In genomic region chr9:34178698-34179527, GRCh38 we compare ENCODE assay signal across 1 cellular context.
A peak's percentile ranks its signal among the peaks of the same experiment; 100 is the strongest.
TF ChIP-seq lines count a peak whose summit lies in the region.

UBAP1 (plus strand) TSS chr9:34179043; CDS start chr9:34220915, 41,872 bp downstream.

TF ChIP-seq in HepG2, 621 proteins besides CTCF, POLR2A, EP300 and RAD21 (continued from another document and continues in another):
- TF ChIP-seq, protein P1, sequence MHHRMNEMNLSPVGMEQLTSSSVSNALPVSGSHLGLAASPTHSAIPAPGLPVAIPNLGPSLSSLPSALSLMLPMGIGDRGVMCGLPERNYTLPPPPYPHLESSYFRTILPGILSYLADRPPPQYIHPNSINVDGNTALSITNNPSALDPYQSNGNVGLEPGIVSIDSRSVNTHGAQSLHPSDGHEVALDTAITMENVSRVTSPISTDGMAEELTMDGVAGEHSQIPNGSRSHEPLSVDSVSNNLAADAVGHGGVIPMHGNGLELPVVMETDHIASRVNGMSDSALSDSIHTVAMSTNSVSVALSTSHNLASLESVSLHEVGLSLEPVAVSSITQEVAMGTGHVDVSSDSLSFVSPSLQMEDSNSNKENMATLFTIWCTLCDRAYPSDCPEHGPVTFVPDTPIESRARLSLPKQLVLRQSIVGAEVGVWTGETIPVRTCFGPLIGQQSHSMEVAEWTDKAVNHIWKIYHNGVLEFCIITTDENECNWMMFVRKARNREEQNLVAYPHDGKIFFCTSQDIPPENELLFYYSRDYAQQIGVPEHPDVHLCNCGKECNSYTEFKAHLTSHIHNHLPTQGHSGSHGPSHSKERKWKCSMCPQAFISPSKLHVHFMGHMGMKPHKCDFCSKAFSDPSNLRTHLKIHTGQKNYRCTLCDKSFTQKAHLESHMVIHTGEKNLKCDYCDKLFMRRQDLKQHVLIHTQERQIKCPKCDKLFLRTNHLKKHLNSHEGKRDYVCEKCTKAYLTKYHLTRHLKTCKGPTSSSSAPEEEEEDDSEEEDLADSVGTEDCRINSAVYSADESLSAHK (CRISPR knock-in tag; IDR thresholded peaks at IDR 0.05; ENCODE audit: borderline replicate concordance): no peak
- TF ChIP-seq FOXA1 (IDR thresholded peaks at IDR 0.05) (no peak), FOXA1 (CRISPR knock-in tag; IDR thresholded peaks at IDR 0.05) (0 out of 2 replicates have a peak, but pooled peaks have one; percentile 25), ZGPAT (CRISPR knock-in tag; IDR thresholded peaks at IDR 0.05) (peak; percentile 51; the same call in 1 of the 2 replicates), SMARCE1 (IDR thresholded peaks at IDR 0.05; ENCODE audit: borderline replicate concordance) (no peak), ZNF841 (CRISPR knock-in tag; IDR thresholded peaks at IDR 0.05; ENCODE audit: borderline replicate concordance) (no peak), THYN1 (CRISPR knock-in tag; IDR thresholded peaks at IDR 0.05; ENCODE audit: borderline replicate concordance, low read depth) (no peak), NR3C1 (CRISPR knock-in tag; IDR thresholded peaks at IDR 0.05) (no peak), SATB2 (CRISPR knock-in tag; IDR thresholded peaks at IDR 0.05) (no peak), FOXC1 (CRISPR knock-in tag; IDR thresholded peaks at IDR 0.05; ENCODE audit: borderline replicate concordance) (0 out of 2 replicates have a peak, but pooled peaks have one; percentile 37), AHDC1 (CRISPR knock-in tag; IDR thresholded peaks at IDR 0.05; ENCODE audit: borderline replicate concordance) (no peak), ZSCAN20 (CRISPR knock-in tag; IDR thresholded peaks at IDR 0.05; ENCODE audit: borderline replicate concordance) (no peak), RFX5 (IDR thresholded peaks at IDR 0.05; ENCODE audit: low read depth, low read length) (peak; percentile 80), YY1 (IDR thresholded peaks at IDR 0.05; ENCODE audit: insufficient read depth, insufficient replicate concordance, low read depth, low read length) (peak; percentile 97), ELF3 (CRISPR knock-in tag; IDR thresholded peaks at IDR 0.05) (no peak; the same call in 1 of the 2 replicates), ZNF382 (CRISPR knock-in tag; IDR thresholded peaks at IDR 0.05; ENCODE audit: borderline replicate concordance) (no peak), ZBTB8A (CRISPR knock-in tag; IDR thresholded peaks at IDR 0.05; ENCODE audit: borderline replicate concordance, low read depth) (no peak), NFATC3 (CRISPR knock-in tag; IDR thresholded peaks at IDR 0.05) (0 out of 2 replicates have a peak, but pooled peaks have one; percentile 79), RARA (CRISPR knock-in tag; IDR thresholded peaks at IDR 0.05) (peak; percentile 68), CCDC6 (CRISPR knock-in tag; IDR thresholded peaks at IDR 0.05) (no peak), YEATS4 (CRISPR knock-in tag; IDR thresholded peaks at IDR 0.05; ENCODE audit: borderline replicate concordance) (peak; percentile 64), HOXA5 (CRISPR knock-in tag; IDR thresholded peaks at IDR 0.05) (peak; percentile 67; the same call in 1 of the 2 replicates), ZNF3 (CRISPR knock-in tag; IDR thresholded peaks at IDR 0.05) (no peak), ZNF501 (CRISPR knock-in tag; IDR thresholded peaks at IDR 0.05) (peak; percentile 84), MAFF (IDR thresholded peaks at IDR 0.05; ENCODE audit: low read depth, low read length) (peak; percentile 56; the same call in 1 of the 2 replicates), NCOA1 (CRISPR knock-in tag; IDR thresholded peaks at IDR 0.05) (0 out of 2 replicates have a peak, but pooled peaks have one; percentile 20), PRMT3 (CRISPR knock-in tag; IDR thresholded peaks at IDR 0.05; ENCODE audit: borderline replicate concordance, low read depth) (no peak), ZMYM2 (CRISPR knock-in tag; IDR thresholded peaks at IDR 0.05) (no peak), ZFP82 (CRISPR knock-in tag; IDR thresholded peaks at IDR 0.05; ENCODE audit: borderline replicate concordance) (no peak), PPARG (CRISPR knock-in tag; conservative IDR thresholded peaks at IDR 0.05) (peak; percentile 54; the same call in 1 of the 2 replicates), ZNF160 (CRISPR knock-in tag; IDR thresholded peaks at IDR 0.05) (no peak), ZNF451 (CRISPR knock-in tag; IDR thresholded peaks at IDR 0.05) (0 out of 2 replicates have a peak, but pooled peaks have one; percentile 42), ZNF484 (CRISPR knock-in tag; IDR thresholded peaks at IDR 0.05; ENCODE audit: borderline replicate concordance, low read depth) (no peak), YEATS2 (CRISPR knock-in tag; IDR thresholded peaks at IDR 0.05; ENCODE audit: borderline replicate concordance) (peak; percentile 69; the same call in 1 of the 2 replicates), TBL1XR1 (IDR thresholded peaks at IDR 0.05; ENCODE audit: borderline replicate concordance, low read length, partially characterized antibody) (peak; percentile 59), MBD4 (IDR thresholded peaks at IDR 0.05; ENCODE audit: borderline replicate concordance, low read length) (no peak), ZNF234 (CRISPR knock-in tag; conservative IDR thresholded peaks at IDR 0.05) (no peak), U2AF1 (optimal IDR thresholded peaks at IDR 0.05; ENCODE audit: low read depth, low read length) (no peak), TMF1 (CRISPR knock-in tag; IDR thresholded peaks at IDR 0.05; ENCODE audit: low read depth) (no peak), ZBTB49 (CRISPR knock-in tag; IDR thresholded peaks at IDR 0.05; ENCODE audit: borderline replicate concordance) (no peak), SCMH1 (CRISPR knock-in tag; IDR thresholded peaks at IDR 0.05; ENCODE audit: borderline replicate concordance) (no peak), MAFG (CRISPR knock-in tag; IDR thresholded peaks at IDR 0.05) (no peak), MAF1 (CRISPR knock-in tag; IDR thresholded peaks at IDR 0.05; ENCODE audit: borderline replicate concordance) (no peak)
- TF ChIP-seq, protein P2, sequence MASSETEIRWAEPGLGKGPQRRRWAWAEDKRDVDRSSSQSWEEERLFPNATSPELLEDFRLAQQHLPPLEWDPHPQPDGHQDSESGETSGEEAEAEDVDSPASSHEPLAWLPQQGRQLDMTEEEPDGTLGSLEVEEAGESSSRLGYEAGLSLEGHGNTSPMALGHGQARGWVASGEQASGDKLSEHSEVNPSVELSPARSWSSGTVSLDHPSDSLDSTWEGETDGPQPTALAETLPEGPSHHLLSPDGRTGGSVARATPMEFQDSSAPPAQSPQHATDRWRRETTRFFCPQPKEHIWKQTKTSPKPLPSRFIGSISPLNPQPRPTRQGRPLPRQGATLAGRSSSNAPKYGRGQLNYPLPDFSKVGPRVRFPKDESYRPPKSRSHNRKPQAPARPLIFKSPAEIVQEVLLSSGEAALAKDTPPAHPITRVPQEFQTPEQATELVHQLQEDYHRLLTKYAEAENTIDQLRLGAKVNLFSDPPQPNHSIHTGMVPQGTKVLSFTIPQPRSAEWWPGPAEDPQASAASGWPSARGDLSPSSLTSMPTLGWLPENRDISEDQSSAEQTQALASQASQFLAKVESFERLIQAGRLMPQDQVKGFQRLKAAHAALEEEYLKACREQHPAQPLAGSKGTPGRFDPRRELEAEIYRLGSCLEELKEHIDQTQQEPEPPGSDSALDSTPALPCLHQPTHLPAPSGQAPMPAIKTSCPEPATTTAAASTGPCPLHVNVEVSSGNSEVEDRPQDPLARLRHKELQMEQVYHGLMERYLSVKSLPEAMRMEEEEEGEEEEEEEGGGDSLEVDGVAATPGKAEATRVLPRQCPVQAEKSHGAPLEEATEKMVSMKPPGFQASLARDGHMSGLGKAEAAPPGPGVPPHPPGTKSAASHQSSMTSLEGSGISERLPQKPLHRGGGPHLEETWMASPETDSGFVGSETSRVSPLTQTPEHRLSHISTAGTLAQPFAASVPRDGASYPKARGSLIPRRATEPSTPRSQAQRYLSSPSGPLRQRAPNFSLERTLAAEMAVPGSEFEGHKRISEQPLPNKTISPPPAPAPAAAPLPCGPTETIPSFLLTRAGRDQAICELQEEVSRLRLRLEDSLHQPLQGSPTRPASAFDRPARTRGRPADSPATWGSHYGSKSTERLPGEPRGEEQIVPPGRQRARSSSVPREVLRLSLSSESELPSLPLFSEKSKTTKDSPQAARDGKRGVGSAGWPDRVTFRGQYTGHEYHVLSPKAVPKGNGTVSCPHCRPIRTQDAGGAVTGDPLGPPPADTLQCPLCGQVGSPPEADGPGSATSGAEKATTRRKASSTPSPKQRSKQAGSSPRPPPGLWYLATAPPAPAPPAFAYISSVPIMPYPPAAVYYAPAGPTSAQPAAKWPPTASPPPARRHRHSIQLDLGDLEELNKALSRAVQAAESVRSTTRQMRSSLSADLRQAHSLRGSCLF (CRISPR knock-in tag; IDR thresholded peaks at IDR 0.05; ENCODE audit: borderline replicate concordance): no peak
- TF ChIP-seq, protein P3, sequence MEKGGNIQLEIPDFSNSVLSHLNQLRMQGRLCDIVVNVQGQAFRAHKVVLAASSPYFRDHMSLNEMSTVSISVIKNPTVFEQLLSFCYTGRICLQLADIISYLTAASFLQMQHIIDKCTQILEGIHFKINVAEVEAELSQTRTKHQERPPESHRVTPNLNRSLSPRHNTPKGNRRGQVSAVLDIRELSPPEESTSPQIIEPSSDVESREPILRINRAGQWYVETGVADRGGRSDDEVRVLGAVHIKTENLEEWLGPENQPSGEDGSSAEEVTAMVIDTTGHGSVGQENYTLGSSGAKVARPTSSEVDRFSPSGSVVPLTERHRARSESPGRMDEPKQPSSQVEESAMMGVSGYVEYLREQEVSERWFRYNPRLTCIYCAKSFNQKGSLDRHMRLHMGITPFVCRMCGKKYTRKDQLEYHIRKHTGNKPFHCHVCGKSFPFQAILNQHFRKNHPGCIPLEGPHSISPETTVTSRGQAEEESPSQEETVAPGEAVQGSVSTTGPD (CRISPR knock-in tag; IDR thresholded peaks at IDR 0.05): no peak
- TF ChIP-seq, protein P4, sequence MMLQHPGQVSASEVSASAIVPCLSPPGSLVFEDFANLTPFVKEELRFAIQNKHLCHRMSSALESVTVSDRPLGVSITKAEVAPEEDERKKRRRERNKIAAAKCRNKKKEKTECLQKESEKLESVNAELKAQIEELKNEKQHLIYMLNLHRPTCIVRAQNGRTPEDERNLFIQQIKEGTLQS (CRISPR knock-in tag; IDR thresholded peaks at IDR 0.05): peak; percentile 40; the same call in 1 of the 2 replicates
- TF ChIP-seq, protein P5, sequence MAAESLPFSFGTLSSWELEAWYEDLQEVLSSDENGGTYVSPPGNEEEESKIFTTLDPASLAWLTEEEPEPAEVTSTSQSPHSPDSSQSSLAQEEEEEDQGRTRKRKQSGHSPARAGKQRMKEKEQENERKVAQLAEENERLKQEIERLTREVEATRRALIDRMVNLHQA (CRISPR knock-in tag; IDR thresholded peaks at IDR 0.05): no peak
